In the genomic region with DNA sequence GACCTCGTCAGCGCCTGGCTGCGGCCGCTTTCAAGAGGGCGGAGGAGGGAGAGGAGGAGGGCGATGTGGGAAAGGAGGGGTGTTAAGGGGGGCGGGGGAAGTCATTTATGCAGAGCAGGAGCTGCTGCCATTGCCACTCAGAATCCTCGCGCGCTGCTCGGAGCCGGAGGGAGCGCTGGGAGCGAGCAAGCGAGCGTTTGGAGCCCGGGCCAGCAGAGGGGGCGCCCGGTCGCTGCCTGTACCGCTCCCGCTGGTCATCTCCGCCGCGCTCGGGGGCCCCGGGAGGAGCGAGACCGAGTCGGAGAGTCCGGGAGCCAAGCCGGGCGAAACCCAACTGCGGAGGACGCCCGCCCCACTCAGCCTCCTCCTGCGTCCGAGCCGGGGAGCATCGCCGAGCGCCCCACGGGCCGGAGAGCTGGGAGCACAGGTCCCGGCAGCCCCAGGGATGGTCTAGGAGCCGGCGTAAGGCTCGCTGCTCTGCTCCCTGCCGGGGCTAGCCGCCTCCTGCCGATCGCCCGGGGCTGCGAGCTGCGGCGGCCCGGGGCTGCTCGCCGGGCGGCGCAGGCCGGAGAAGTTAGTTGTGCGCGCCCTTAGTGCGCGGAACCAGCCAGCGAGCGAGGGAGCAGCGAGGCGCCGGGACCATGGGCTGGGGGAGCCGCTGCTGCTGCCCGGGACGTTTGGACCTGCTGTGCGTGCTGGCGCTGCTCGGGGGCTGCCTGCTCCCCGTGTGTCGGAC, we compare ENCODE assay signal across 8 cellular contexts. TPM values are rescaled to one million over a fixed set of nuclear protein-coding genes. Genes with fewer than 3 reads are reported as not detected.
DNase-seq lines count a peak whose midpoint lies in the region; ATAC-seq, FAIRE-seq and TF ChIP-seq lines count a peak whose summit lies in the region.

Gene PCSK5, plus strand, starts transcription at position 133 of the 736 bp plus-strand sequence. Its CDS starts 509 bp downstream, at position 642.

- ATAC-seq in GM21360 (IDR thresholded peaks at IDR 0.05; ENCODE audit: unreplicated experiment) (peak; percentile 87), natural killer cell (peak; percentile 90 to 95 (median 92))
- peak; percentile 91 for ATAC-seq in stimulated activated effector memory CD8-positive, alpha-beta T cell treated with anti-CD3 and anti-CD28 coated beads, Interleukin-12 subunit alpha, Interleukin-12 subunit beta, amount 100 ng/mL, for 72 hours

- peaks cover 43% of the 10 kb centered on the region for H3K27me3 ChIP-seq in BLaER1
- H3K27me3 ChIP-seq in HUES48 (ENCODE audit: control insufficient read depth, insufficient read depth, low read length), result peaks cover 40% of the 10 kb centered on the region

- peaks cover 26% of the 10 kb centered on the region for H3K4me1 ChIP-seq in BLaER1
- peaks cover 28% of the 10 kb centered on the region for H3K4me1 ChIP-seq in HUES48 (ENCODE audit: control insufficient read depth, insufficient read depth, low read length)

- H3K27me3 Mint-ChIP-seq in natural killer cell (ENCODE audit: low read depth in 2 of 2), result peaks cover 41 to 59% of the 10 kb centered on the region in 2 donors

- H3K27ac ChIP-seq in BLaER1, result peak within 1 kb of the TSS; percentile 33; the same call in 1 of the 2 replicates
- H3K27ac ChIP-seq in HUES48 (ENCODE audit: low read depth, low read length), result peak within 1 kb of the TSS; percentile 55

- no peaks in the 10 kb centered on the region for H3K36me3 ChIP-seq in BLaER1
- H3K36me3 ChIP-seq in HUES48 (ENCODE audit: control insufficient read depth, insufficient read depth, low read length), result no peaks in the 10 kb centered on the region

- H3K9me3 ChIP-seq in BLaER1 (no peaks in the 10 kb centered on the region), HUES48 (ENCODE audit: control insufficient read depth, insufficient read depth, low read length) (no peaks in the 10 kb centered on the region)

- intact Hi-C loops in natural killer cell (cut with micrococcal nuclease), result no loop called here

- no peaks in the 10 kb centered on the region for H3K9me3 Mint-ChIP-seq in natural killer cell
- H3K9me3 Mint-ChIP-seq in stimulated activated effector memory CD8-positive, alpha-beta T cell treated with anti-CD3 and anti-CD28 coated beads, Interleukin-12 subunit alpha, Interleukin-12 subunit beta, amount 100 ng/mL, for 72 hours, result no peaks in the 10 kb centered on the region

- no peak for TF ChIP-seq CTCF in natural killer cell (IDR thresholded peaks at IDR 0.05)

- DNase-seq in RCC 7860 (ENCODE audit: low spot score) (peak; percentile 89), fibroblast of peridontal ligament (ENCODE audit: extremely low read depth) (peak; percentile 90), natural killer cell (peak; percentile 71)
- DNase-seq in activated effector memory CD4-positive, alpha-beta T cell treated with Interleukin-2 at 50 U/mL for 16 hours, result peak; percentile 72
- DNase-seq in stimulated activated effector memory CD8-positive, alpha-beta T cell treated with anti-CD3 and anti-CD28 coated beads, Interleukin-12 subunit alpha, Interleukin-12 subunit beta, amount 100 ng/mL, for 72 hours (ENCODE audit: low spot score in 2 of 2), result peak; percentile 38 to 77

- H3K4me1 Mint-ChIP-seq in natural killer cell, result peaks cover 31 to 34% of the 10 kb centered on the region in 2 donors
- peaks cover 29% of the 10 kb centered on the region for H3K4me1 Mint-ChIP-seq in stimulated activated effector memory CD8-positive, alpha-beta T cell treated with anti-CD3 and anti-CD28 coated beads, Interleukin-12 subunit alpha, Interleukin-12 subunit beta, amount 100 ng/mL, for 72 hours

- peak within 1 kb of the TSS; percentile 72 for H3K9ac ChIP-seq in BLaER1
- H3K9ac ChIP-seq in HUES48 (ENCODE audit: low read depth, low read length), result peak within 1 kb of the TSS; percentile 51

- H3K36me3 Mint-ChIP-seq in natural killer cell, result no peaks in the 10 kb centered on the region
- H3K36me3 Mint-ChIP-seq in stimulated activated effector memory CD8-positive, alpha-beta T cell treated with anti-CD3 and anti-CD28 coated beads, Interleukin-12 subunit alpha, Interleukin-12 subunit beta, amount 100 ng/mL, for 72 hours, result peaks cover 6% of the 10 kb centered on the region

- H3K27ac Mint-ChIP-seq in natural killer cell, result peak within 1 kb of the TSS; percentile 76 to 91
- H3K27ac Mint-ChIP-seq in stimulated activated effector memory CD8-positive, alpha-beta T cell treated with anti-CD3 and anti-CD28 coated beads, Interleukin-12 subunit alpha, Interleukin-12 subunit beta, amount 100 ng/mL, for 72 hours, result peak within 1 kb of the TSS; percentile 29

- peak within 1 kb of the TSS; percentile 99 for H3K4me2 ChIP-seq in BLaER1

- peak; percentile 90 for FAIRE-seq in RCC 7860 (lab: Jason Lieb, UNC)

- H3K4me3 ChIP-seq in BLaER1 (peak within 1 kb of the TSS; percentile 84), HUES48 (ENCODE audit: low read depth, low read length) (peak within 1 kb of the TSS; percentile 81)

- H4K20me1 ChIP-seq in BLaER1, result peaks cover 25% of the 10 kb centered on the region

- H3K4me3 Mint-ChIP-seq in natural killer cell, result peak within 1 kb of the TSS; percentile 92
- peak within 1 kb of the TSS; percentile 80 for H3K4me3 Mint-ChIP-seq in stimulated activated effector memory CD8-positive, alpha-beta T cell treated with anti-CD3 and anti-CD28 coated beads, Interleukin-12 subunit alpha, Interleukin-12 subunit beta, amount 100 ng/mL, for 72 hours

RNA-seq across cellular contexts. Expression of gene PCSK5, which starts in this region (rescaled TPM):
- 10 to 100 TPM in 1 of 3 donors, 1 to 10 TPM in 2; 2.4 to 13.2 (median 5.7) TPM for total RNA-seq in natural killer cell

Comparison
In these comparisons a context has a peak if more than half of its experiments do, and no peak if none do; other contexts are left out.
1. Peak in every context shown above with its lines: DNase-seq, ATAC-seq, H3K4me3 ChIP-seq and H3K27ac ChIP-seq.